Comparison of ENCODE assay signal across 9 cellular contexts in the genomic region with DNA sequence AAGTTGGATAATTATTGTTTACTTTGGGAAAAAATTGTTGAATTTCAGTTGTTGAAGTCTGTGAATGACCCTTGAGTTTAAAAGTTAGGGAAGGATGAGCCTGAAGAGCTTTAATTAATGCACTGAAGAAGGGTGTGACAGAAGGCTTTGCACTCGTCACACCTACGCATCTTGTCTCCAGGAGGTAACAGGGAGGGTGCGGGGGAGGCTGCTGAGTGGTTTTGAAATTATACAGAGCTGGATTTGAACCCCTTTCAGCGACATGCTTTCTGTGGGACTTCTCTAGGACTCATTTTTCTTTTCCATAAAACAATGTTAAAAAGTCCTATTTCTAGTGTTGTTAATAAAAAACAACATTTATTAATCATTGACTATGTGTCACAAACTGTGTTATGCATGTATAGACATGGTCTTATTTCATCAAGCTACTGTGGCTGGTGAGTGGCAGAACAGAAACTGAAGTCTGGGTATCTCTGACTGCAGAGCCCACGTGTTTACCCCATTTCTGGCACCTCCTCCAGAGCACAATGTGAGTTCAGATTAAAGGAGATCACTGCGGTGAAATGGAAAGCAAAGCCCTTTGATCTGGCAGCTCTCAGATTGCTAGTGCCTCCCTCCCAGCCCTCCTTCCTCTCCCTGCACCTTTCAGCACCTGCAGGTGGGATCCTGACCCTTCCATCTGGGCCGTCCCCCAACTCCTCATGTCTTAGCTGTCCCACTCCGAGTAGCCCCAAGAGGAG.
DNase-seq lines count a peak whose midpoint lies in the region; TF ChIP-seq lines count a peak whose summit lies in the region.
"Had no signal": no experiment of that assay in that cellular context is flagged by ENCODE, and none has a peak within 500 bp of the region (broad histone marks: within the 10 kb centered on the region; RNA-seq: fewer than 3 reads in every experiment).

No MANE protein-coding gene starts in this region.

- peak overlapping the region; percentile 18 for H3K4me3 Mint-ChIP-seq in activated CD4-positive, alpha-beta memory T cell treated with anti-CD3 and anti-CD28 coated beads for 36 hours
- H3K4me3 Mint-ChIP-seq in activated CD4-positive, alpha-beta memory T cell treated with anti-CD3 and anti-CD28 coated beads, Interleukin-2, amount 10 ng/mL, durations not matched to agents 7 days and 5 days: no peak overlapping the region
- no peak overlapping the region for H3K4me3 Mint-ChIP-seq in endothelial cell (ENCODE audit: unreplicated experiment)
- H3K4me3 Mint-ChIP-seq: B cell had no signal

- H3K27me3 ChIP-seq in left ventricle myocardium inferior (ENCODE audit: low read depth): peaks cover 47% of the 10 kb centered on the region

- peaks cover 20% of the 10 kb centered on the region for H3K4me1 Mint-ChIP-seq in activated CD4-positive, alpha-beta memory T cell treated with anti-CD3 and anti-CD28 coated beads for 36 hours (ENCODE audit: low read depth)
- H3K4me1 Mint-ChIP-seq in activated CD4-positive, alpha-beta memory T cell treated with anti-CD3 and anti-CD28 coated beads, Interleukin-2, amount 10 ng/mL, durations not matched to agents 7 days and 5 days: peaks cover 9% of the 10 kb centered on the region
- peaks cover 16% of the 10 kb centered on the region for H3K4me1 Mint-ChIP-seq in endothelial cell (ENCODE audit: unreplicated experiment)
- H3K4me1 Mint-ChIP-seq: B cell had no signal

- peak; percentile 60 for DNase-seq in activated CD4-positive, alpha-beta memory T cell treated with anti-CD3 and anti-CD28 coated beads for 36 hours
- no peak for DNase-seq in activated CD4-positive, alpha-beta memory T cell treated with anti-CD3 and anti-CD28 coated beads, Interleukin-2, amount 10 ng/mL, durations not matched to agents 7 days and 5 days
- DNase-seq in RWPE1 (ENCODE audit: low spot score): peak; percentile 30
- DNase-seq in endothelial cell (ENCODE audit: low spot score): no peak
- peak; percentile 18 to 25 for DNase-seq in stimulated activated CD8-positive, alpha-beta memory T cell treated with anti-CD3 and anti-CD28 coated beads, Interleukin-7, amount 100 ng/mL, for 4 hours (ENCODE audit: low read depth in 2 of 2)
- no peak for DNase-seq in NCI-H446 treated with DMSO at 0.1 percent for 48 hours (lab: John Stamatoyannopoulos, UW)
- no peak for DNase-seq in left ventricle myocardium inferior
- DNase-seq in pons (ENCODE audit: low spot score): no peak

- H3K4me3 ChIP-seq in left ventricle myocardium inferior: no peak overlapping the region

- no peak for TF ChIP-seq CTCF in RWPE1 (conservative IDR thresholded peaks at IDR 0.05; ENCODE audit: low read depth)
- TF ChIP-seq CTCF in endothelial cell (IDR thresholded peaks at IDR 0.05; ENCODE audit: unreplicated experiment): no peak
- no peak for TF ChIP-seq CTCF in left ventricle myocardium inferior (IDR thresholded peaks at IDR 0.05; ENCODE audit: borderline replicate concordance)

- H3K9me3 Mint-ChIP-seq in activated CD4-positive, alpha-beta memory T cell treated with anti-CD3 and anti-CD28 coated beads for 36 hours: no peaks in the 10 kb centered on the region
- H3K9me3 Mint-ChIP-seq in activated CD4-positive, alpha-beta memory T cell treated with anti-CD3 and anti-CD28 coated beads, Interleukin-2, amount 10 ng/mL, durations not matched to agents 7 days and 5 days: peaks cover 15% of the 10 kb centered on the region
- H3K9me3 Mint-ChIP-seq in endothelial cell (ENCODE audit: unreplicated experiment): no peaks in the 10 kb centered on the region

- intact Hi-C loops in activated CD4-positive, alpha-beta memory T cell treated with anti-CD3 and anti-CD28 coated beads for 36 hours (cut with micrococcal nuclease): loop anchor here (1.0 kb wide), 1 partner anchor 33 kb away; no protein-coding TSS in a partner anchor
- intact Hi-C loops in left ventricle myocardium inferior (cut with micrococcal nuclease): no loop called here

- H3K27ac ChIP-seq in RWPE1 (peak overlapping the region; percentile 74), left ventricle myocardium inferior (replicated peaks) (no peak overlapping the region)

- peaks cover 4% of the 10 kb centered on the region for H3K4me1 ChIP-seq in left ventricle myocardium inferior

- peak overlapping the region; percentile 45 for H3K27ac Mint-ChIP-seq in activated CD4-positive, alpha-beta memory T cell treated with anti-CD3 and anti-CD28 coated beads for 36 hours
- no peak overlapping the region for H3K27ac Mint-ChIP-seq in activated CD4-positive, alpha-beta memory T cell treated with anti-CD3 and anti-CD28 coated beads, Interleukin-2, amount 10 ng/mL, durations not matched to agents 7 days and 5 days
- H3K27ac Mint-ChIP-seq in endothelial cell (ENCODE audit: unreplicated experiment): peak overlapping the region; percentile 14
- H3K27ac Mint-ChIP-seq: B cell had no signal

- POLR2A ChIA-PET in activated CD4-positive, alpha-beta memory T cell treated with anti-CD3 and anti-CD28 coated beads for 36 hours (lab: Charles Lee): no interaction called here
- POLR2A ChIA-PET in activated CD4-positive, alpha-beta memory T cell treated with anti-CD3 and anti-CD28 coated beads, Interleukin-2, amount 10 ng/mL, durations not matched to agents 7 days and 5 days (lab: Charles Lee): no interaction called here
- POLR2A ChIA-PET in RWPE1 (lab: Yijun Ruan, JAX; ENCODE audit: low non-redundant PET): no interaction called here

- peaks cover 5% of the 10 kb centered on the region for H3K9me3 ChIP-seq in left ventricle myocardium inferior (replicated peaks)

- no peaks in the 10 kb centered on the region for H3K27me3 Mint-ChIP-seq in activated CD4-positive, alpha-beta memory T cell treated with anti-CD3 and anti-CD28 coated beads for 36 hours
- no peaks in the 10 kb centered on the region for H3K27me3 Mint-ChIP-seq in activated CD4-positive, alpha-beta memory T cell treated with anti-CD3 and anti-CD28 coated beads, Interleukin-2, amount 10 ng/mL, durations not matched to agents 7 days and 5 days
- peaks cover 11% of the 10 kb centered on the region for H3K27me3 Mint-ChIP-seq in endothelial cell (ENCODE audit: unreplicated experiment)
- H3K27me3 Mint-ChIP-seq: B cell had no signal

- CTCF ChIA-PET in activated CD4-positive, alpha-beta memory T cell treated with anti-CD3 and anti-CD28 coated beads for 36 hours (lab: Charles Lee): no interaction called here
- CTCF ChIA-PET in activated CD4-positive, alpha-beta memory T cell treated with anti-CD3 and anti-CD28 coated beads, Interleukin-2, amount 10 ng/mL, durations not matched to agents 7 days and 5 days (lab: Charles Lee): no interaction called here
- CTCF ChIA-PET in RWPE1 (lab: Yijun Ruan, JAX): no interaction called here

- no peaks in the 10 kb centered on the region for H3K36me3 Mint-ChIP-seq in activated CD4-positive, alpha-beta memory T cell treated with anti-CD3 and anti-CD28 coated beads for 36 hours
- no peaks in the 10 kb centered on the region for H3K36me3 Mint-ChIP-seq in activated CD4-positive, alpha-beta memory T cell treated with anti-CD3 and anti-CD28 coated beads, Interleukin-2, amount 10 ng/mL, durations not matched to agents 7 days and 5 days (ENCODE audit: low read depth)
- peaks cover 7% of the 10 kb centered on the region for H3K36me3 Mint-ChIP-seq in endothelial cell (ENCODE audit: low read depth, unreplicated experiment)

- H3K36me3 ChIP-seq in left ventricle myocardium inferior: no peaks in the 10 kb centered on the region

Comparison
In these comparisons a context has a peak if more than half of its experiments do, and no peak if none do; other contexts are left out.
1. DNase-seq: peak in activated CD4-positive, alpha-beta memory T cell treated with anti-CD3 and anti-CD28 coated beads for 36 hours (single experiment), RWPE1 (single experiment) and stimulated activated CD8-positive, alpha-beta memory T cell treated with anti-CD3 and anti-CD28 coated beads, Interleukin-7, amount 100 ng/mL, for 4 hours (2 of 2); none in activated CD4-positive, alpha-beta memory T cell treated with anti-CD3 and anti-CD28 coated beads, Interleukin-2, amount 10 ng/mL, durations not matched to agents 7 days and 5 days (single experiment), endothelial cell (single experiment), NCI-H446 treated with DMSO at 0.1 percent for 48 hours (single experiment), left ventricle myocardium inferior (single experiment) and pons (single experiment).